16 cellular contexts compared by ENCODE assay signal in genomic region chr17:41553987-41554680, GRCh38. TPM values are rescaled to one million over a fixed set of nuclear protein-coding genes. Genes with fewer than 3 reads are reported as not detected.
A peak's percentile ranks its signal among the peaks of the same experiment; 100 is the strongest.
DNase-seq lines count a peak whose midpoint lies in the region; ATAC-seq, FAIRE-seq and TF ChIP-seq lines count a peak whose summit lies in the region.
"Had no signal": no experiment of that assay in that cellular context is flagged by ENCODE, and none has a peak within 500 bp of the region (broad histone marks: within the 10 kb centered on the region; RNA-seq: fewer than 3 reads in every experiment).

No MANE protein-coding gene starts in this region.

- no TSS peak for BruUV-seq in GM12878 (replicated peaks; lab: Mats Ljungman, UMichigan)

- in situ Hi-C loops in GM12878 (cut with MboI): no loop called here

- ATAC-seq in GM12878: no peak
- ATAC-seq in sciatic nerve: peak; percentile 84
- no peak for ATAC-seq in stimulated activated effector memory CD8-positive, alpha-beta T cell treated with anti-CD3 and anti-CD28 coated beads, Interleukin-12 subunit alpha, Interleukin-12 subunit beta, amount 100 ng/mL, for 72 hours
- ATAC-seq in GM18511 (IDR thresholded peaks at IDR 0.05; ENCODE audit: unreplicated experiment): no peak
- ATAC-seq: stimulated activated naive B cell treated with anti-CD40 and anti-IgM and Interleukin-4, amounts not matched to agents 10 μg/mL and 1 μg/mL and 100 μg/mL, for 72 hours; T-cell had no signal

- intact Hi-C loops in GM12878 (cut with micrococcal nuclease; ENCODE audit: unreplicated experiment) (no loop called here), sciatic nerve (cut with DNase I) (loop anchor here (5.0 kb wide), 1 partner anchor 93 kb away; no protein-coding TSS in a partner anchor)

- H3K4me3 ChIP-seq in GM12878: no peak overlapping the region
- H3K4me3 ChIP-seq: thyroid gland had no signal

- POLR2A ChIA-PET in GM12878 (lab: Charles Lee): no interaction called here

- H3K9me3 Mint-ChIP-seq in stimulated activated effector memory CD8-positive, alpha-beta T cell treated with anti-CD3 and anti-CD28 coated beads, Interleukin-12 subunit alpha, Interleukin-12 subunit beta, amount 100 ng/mL, for 72 hours: no peaks in the 10 kb centered on the region
- H3K9me3 Mint-ChIP-seq: nephron progenitor cell; stimulated activated naive B cell treated with anti-CD40 and anti-IgM and Interleukin-4, amounts not matched to agents 10 μg/mL and 1 μg/mL and 100 μg/mL, for 72 hours; T-cell had no signal

- no peaks in the 10 kb centered on the region for H3K36me3 ChIP-seq in GM12878 (ENCODE audit: control insufficient read depth in 2 of 2, insufficient read depth in 2 of 2, low read length in 1 of 2)
- H3K36me3 ChIP-seq: thyroid gland had no signal

- no peaks in the 10 kb centered on the region for H3K79me2 ChIP-seq in GM12878 (ENCODE audit: control insufficient read depth, insufficient read depth, low read length)

- no peak overlapping the region for H3K4me2 ChIP-seq in GM12878 (ENCODE audit: control insufficient read depth, insufficient read depth)

- RAD21 ChIA-PET in GM12878 (lab: Charles Lee; ENCODE audit: unreplicated experiment): interaction anchor here (0.6 to 1.3 kb wide), 3 partner anchors 9 to 122 kb away, joined by 3 to 4 read pairs (median 3); no protein-coding TSS in a partner anchor

- no peaks in the 10 kb centered on the region for H3K36me3 Mint-ChIP-seq in stimulated activated effector memory CD8-positive, alpha-beta T cell treated with anti-CD3 and anti-CD28 coated beads, Interleukin-12 subunit alpha, Interleukin-12 subunit beta, amount 100 ng/mL, for 72 hours
- H3K36me3 Mint-ChIP-seq: stimulated activated naive B cell treated with anti-CD40 and anti-IgM and Interleukin-4, amounts not matched to agents 10 μg/mL and 1 μg/mL and 100 μg/mL, for 72 hours; T-cell had no signal

- no peak for TF ChIP-seq EP300 in GM12878 (IDR thresholded peaks at IDR 0.05; ENCODE audit: borderline replicate concordance in 1 of 2, control insufficient read depth in 1 of 2, low read depth in 2 of 2, low read length in 2 of 2)

- no peak overlapping the region for H3K9ac ChIP-seq in GM12878 (ENCODE audit: control insufficient read depth, insufficient read depth, low read length)

- no peak for TF ChIP-seq RAD21 in GM12878 (IDR thresholded peaks at IDR 0.05; ENCODE audit: insufficient read depth, low read depth, low read length)

- H3K4me1 Mint-ChIP-seq in stimulated activated effector memory CD8-positive, alpha-beta T cell treated with anti-CD3 and anti-CD28 coated beads, Interleukin-12 subunit alpha, Interleukin-12 subunit beta, amount 100 ng/mL, for 72 hours: peaks cover 13% of the 10 kb centered on the region

- H3K27ac Mint-ChIP-seq in stimulated activated effector memory CD8-positive, alpha-beta T cell treated with anti-CD3 and anti-CD28 coated beads, Interleukin-12 subunit alpha, Interleukin-12 subunit beta, amount 100 ng/mL, for 72 hours: no peak overlapping the region
- H3K27ac Mint-ChIP-seq: nephron progenitor cell; stimulated activated naive B cell treated with anti-CD40 and anti-IgM and Interleukin-4, amounts not matched to agents 10 μg/mL and 1 μg/mL and 100 μg/mL, for 72 hours; T-cell had no signal

- TF ChIP-seq CTCF in GM12878 (IDR thresholded peaks at IDR 0.05 in 2 of 3, conservative IDR thresholded peaks at IDR 0.05 in 1 of 3; ENCODE audit: control insufficient read depth in 2 of 3, extremely low read depth in 1 of 3, insufficient read depth in 1 of 3, low read depth in 3 of 3, low read length in 3 of 3): no peak

- WGBS in GM12878 (ENCODE audit: insufficient coverage, insufficient replicate concordance, low lambda C conversion rate, missing lambda C conversion rate): 34% methylated on average over 8 of the region's 8 CpGs

- DNase-seq in GM12878 (ENCODE audit: low read depth, low spot score): no peak
- DNase-seq in sciatic nerve (ENCODE audit: low spot score): no peak
- no peak for DNase-seq in stimulated activated effector memory CD8-positive, alpha-beta T cell treated with anti-CD3 and anti-CD28 coated beads, Interleukin-12 subunit alpha, Interleukin-12 subunit beta, amount 100 ng/mL, for 72 hours (ENCODE audit: low spot score in 2 of 2)
- DNase-seq: activated naive CD4-positive, alpha-beta T cell treated with anti-CD3 and anti-CD28 coated beads, Interleukin-2, amount 50 U/mL, for 16 hours; COR-L47; foreskin fibroblast; HCEC 1CT; Karpas-422; NCI-H1092 treated with DMSO at 0.1 percent for 48 hours; NCI-H524 treated with DMSO at 0.1 percent for 48 hours; nephron progenitor cell; SHP77; stimulated activated naive B cell treated with anti-CD40 and anti-IgM and Interleukin-4, amounts not matched to agents 10 μg/mL and 1 μg/mL and 100 μg/mL, for 72 hours; T-cell; thyroid gland had no signal

- no peaks in the 10 kb centered on the region for H4K20me1 ChIP-seq in GM12878 (ENCODE audit: control insufficient read depth, insufficient read depth)

- H3K27me3 ChIP-seq in GM12878 (replicated peaks in 1 of 2; ENCODE audit: control insufficient read depth in 2 of 2, insufficient read depth in 2 of 2, low read length in 1 of 2): no peaks in the 10 kb centered on the region; a peak in 1 of 4 replicates
- H3K27me3 ChIP-seq: thyroid gland had no signal

- H3K4me3 Mint-ChIP-seq in stimulated activated effector memory CD8-positive, alpha-beta T cell treated with anti-CD3 and anti-CD28 coated beads, Interleukin-12 subunit alpha, Interleukin-12 subunit beta, amount 100 ng/mL, for 72 hours: no peak overlapping the region
- H3K4me3 Mint-ChIP-seq: nephron progenitor cell; stimulated activated naive B cell treated with anti-CD40 and anti-IgM and Interleukin-4, amounts not matched to agents 10 μg/mL and 1 μg/mL and 100 μg/mL, for 72 hours; T-cell had no signal

- FAIRE-seq in GM12878 (lab: Jason Lieb, UNC): no peak

- H3K9me3 ChIP-seq in GM12878 (replicated peaks; ENCODE audit: control insufficient read depth, insufficient read depth, low read length): no peaks in the 10 kb centered on the region
- H3K9me3 ChIP-seq: thyroid gland had no signal

- TF ChIP-seq POLR2A in GM12878 (IDR thresholded peaks at IDR 0.05; ENCODE audit: low read depth, low read length): no peak

- no peaks in the 10 kb centered on the region for H3K4me1 ChIP-seq in GM12878 (ENCODE audit: control insufficient read depth, insufficient read depth, low read length)

- CTCF ChIA-PET in GM12878 (lab: Yijun Ruan, JAX): interaction anchor here (0.7 to 6.3 kb wide), 2 partner anchors 94 to 110 kb away, joined by 3 to 146 read pairs; no protein-coding TSS in a partner anchor

- H3K27ac ChIP-seq in GM12878 (ENCODE audit: control insufficient read depth, insufficient read depth): no peak overlapping the region
- H3K27ac ChIP-seq: thyroid gland had no signal

- no peak overlapping the region for H2AFZ ChIP-seq in GM12878 (ENCODE audit: control insufficient read depth, low read depth, low read length)

- SMC1A ChIA-PET in GM12878 (lab: Charles Lee; ENCODE audit: uncharacterized antibody, unreplicated experiment): interaction anchor here (0.7 to 1.2 kb wide), 2 partner anchors 109 to 1173 kb away, joined by 3 read pairs; no protein-coding TSS in a partner anchor

RNA-seq across cellular contexts. Expression of gene KRT9, which starts 17.7 kb away (rescaled TPM):
- not detected in 2 replicates for total RNA-seq in GM12878 (2013; cell fraction: nucleolus; rRNA removed)
- total RNA-seq in GM12878 (2014; rRNA removed) (not detected in 2 replicates), GM12878 (2014; rRNA removed; fragmentation: Illumina TruSeq; extraction: Trizol) (not detected in 2 replicates), GM12878 (2021) (not detected in 2 replicates), sciatic nerve (not detected)
- not detected for polyA plus RNA-seq in GM12878 (2011; ENCODE audit: low read depth)
- polyA plus RNA-seq in GM12878 (2011; rRNA removed) (not detected in 2 replicates), GM12878 (2014; fragmentation: Illumina TruSeq; extraction: Trizol) (not detected in 2 replicates), GM12878 (2014; fragmentation: Nextera tagmentation; extraction: Ambion mirVana) (not detected), GM12878 (2014; rRNA removed) (not detected in 2 replicates), GM12878 (2016; fragmentation: Nextera tagmentation; extraction: Ambion mirVana) (not detected)
- polyA plus RNA-seq in GM12878 (2011; cell fraction: cytosol; rRNA removed): not detected in 2 replicates
- not detected in 2 replicates for polyA plus RNA-seq in GM12878 (2011; cell fraction: nucleus; rRNA removed)
- not detected in 2 replicates for polyA plus RNA-seq in GM12878 (2012)
- polyA minus RNA-seq in GM12878 (2011; rRNA and poly(A)+ RNA removed): not detected in 2 replicates
- not detected in 2 replicates for polyA minus RNA-seq in GM12878 (2011; cell fraction: cytosol; rRNA and poly(A)+ RNA removed)
- polyA minus RNA-seq in GM12878 (2011; cell fraction: nucleus; rRNA and poly(A)+ RNA removed): not detected in 2 replicates
- total RNA-seq: T-cell, thyroid gland had no signal

RNA-seq across cellular contexts. Expression of gene KRT19, which starts 26.0 kb away (rescaled TPM):
- total RNA-seq in GM12878 (2013; cell fraction: nucleolus; rRNA removed): not detected in 2 replicates
- not detected in 2 replicates for total RNA-seq in GM12878 (2014; rRNA removed)
- not detected in 2 replicates for total RNA-seq in GM12878 (2014; rRNA removed; fragmentation: Illumina TruSeq; extraction: Trizol)
- total RNA-seq in GM12878 (2021): 1.7 and 2.0 TPM in 2 replicates
- polyA plus RNA-seq in GM12878 (2011; ENCODE audit: low read depth): not detected
- polyA plus RNA-seq in GM12878 (2011; rRNA removed): not detected in 2 replicates
- 0.08 TPM in 1 of 2 replicates, not detected in the other for polyA plus RNA-seq in GM12878 (2011; cell fraction: cytosol; rRNA removed)
- 0.34 TPM in 1 of 2 replicates, not detected in the other for polyA plus RNA-seq in GM12878 (2011; cell fraction: nucleus; rRNA removed)
- 0.10 TPM in 1 of 2 replicates, not detected in the other for polyA plus RNA-seq in GM12878 (2012)
- not detected in 2 replicates for polyA plus RNA-seq in GM12878 (2014; fragmentation: Illumina TruSeq; extraction: Trizol)
- polyA plus RNA-seq in GM12878 (2014; fragmentation: Nextera tagmentation; extraction: Ambion mirVana): not detected
- polyA plus RNA-seq in GM12878 (2014; rRNA removed): not detected in 2 replicates
- polyA plus RNA-seq in GM12878 (2016; fragmentation: Nextera tagmentation; extraction: Ambion mirVana): under 1 TPM in 1 of 2 experiments, not detected in 1; 0.19 TPM
- not detected in 2 replicates for polyA minus RNA-seq in GM12878 (2011; rRNA and poly(A)+ RNA removed)
- 1.1 and 1.2 TPM in 2 replicates for polyA minus RNA-seq in GM12878 (2011; cell fraction: cytosol; rRNA and poly(A)+ RNA removed)
- 0.38 TPM in 1 of 2 replicates, not detected in the other for polyA minus RNA-seq in GM12878 (2011; cell fraction: nucleus; rRNA and poly(A)+ RNA removed)
- 94.1 TPM for total RNA-seq in sciatic nerve

RNA-seq across cellular contexts. Expression of gene KRT14, which starts 32.6 kb away (rescaled TPM):
- total RNA-seq in GM12878 (2013; cell fraction: nucleolus; rRNA removed): not detected in 2 replicates
- total RNA-seq in GM12878 (2014; rRNA removed) (not detected in 2 replicates), GM12878 (2014; rRNA removed; fragmentation: Illumina TruSeq; extraction: Trizol) (not detected in 2 replicates), GM12878 (2021) (not detected in 2 replicates), sciatic nerve (82.1 TPM)
- polyA plus RNA-seq in GM12878 (2011; ENCODE audit: low read depth): not detected
- polyA plus RNA-seq in GM12878 (2011; rRNA removed) (0.17 and 1.5 TPM in 2 replicates), GM12878 (2014; fragmentation: Illumina TruSeq; extraction: Trizol) (not detected in 2 replicates), GM12878 (2014; fragmentation: Nextera tagmentation; extraction: Ambion mirVana) (not detected), GM12878 (2014; rRNA removed) (not detected in 2 replicates), GM12878 (2016; fragmentation: Nextera tagmentation; extraction: Ambion mirVana) (not detected)
- 0.39 TPM in 1 of 2 replicates, not detected in the other for polyA plus RNA-seq in GM12878 (2011; cell fraction: cytosol; rRNA removed)
- polyA plus RNA-seq in GM12878 (2011; cell fraction: nucleus; rRNA removed): not detected in 2 replicates
- polyA plus RNA-seq in GM12878 (2012): not detected in 2 replicates
- polyA minus RNA-seq in GM12878 (2011; rRNA and poly(A)+ RNA removed): 0.46 and 0.51 TPM in 2 replicates
- not detected in 2 replicates for polyA minus RNA-seq in GM12878 (2011; cell fraction: cytosol; rRNA and poly(A)+ RNA removed)
- not detected in 2 replicates for polyA minus RNA-seq in GM12878 (2011; cell fraction: nucleus; rRNA and poly(A)+ RNA removed)
- total RNA-seq: T-cell had no signal

RNA-seq across cellular contexts. Expression of gene KRT15, which starts 35.4 kb away (rescaled TPM):
- total RNA-seq in GM12878 (2013; cell fraction: nucleolus; rRNA removed): not detected in 2 replicates
- 0.06 TPM in 1 of 2 replicates, not detected in the other for total RNA-seq in GM12878 (2014; rRNA removed)
- not detected in 2 replicates for total RNA-seq in GM12878 (2014; rRNA removed; fragmentation: Illumina TruSeq; extraction: Trizol)
- not detected in 2 replicates for total RNA-seq in GM12878 (2021)
- not detected for polyA plus RNA-seq in GM12878 (2011; ENCODE audit: low read depth)
- not detected in 2 replicates for polyA plus RNA-seq in GM12878 (2011; rRNA removed)
- polyA plus RNA-seq in GM12878 (2011; cell fraction: cytosol; rRNA removed): not detected in 2 replicates
- not detected in 2 replicates for polyA plus RNA-seq in GM12878 (2011; cell fraction: nucleus; rRNA removed)
- not detected in 2 replicates for polyA plus RNA-seq in GM12878 (2012)
- polyA plus RNA-seq in GM12878 (2014; fragmentation: Illumina TruSeq; extraction: Trizol): not detected in 2 replicates
- not detected for polyA plus RNA-seq in GM12878 (2014; fragmentation: Nextera tagmentation; extraction: Ambion mirVana)
- polyA plus RNA-seq in GM12878 (2014; rRNA removed): 0.17 TPM in 1 of 2 replicates, not detected in the other
- polyA plus RNA-seq in GM12878 (2016; fragmentation: Nextera tagmentation; extraction: Ambion mirVana): not detected
- polyA minus RNA-seq in GM12878 (2011; rRNA and poly(A)+ RNA removed): not detected in 2 replicates
- not detected in 2 replicates for polyA minus RNA-seq in GM12878 (2011; cell fraction: cytosol; rRNA and poly(A)+ RNA removed)
- polyA minus RNA-seq in GM12878 (2011; cell fraction: nucleus; rRNA and poly(A)+ RNA removed): not detected in 2 replicates
- 0.36 TPM for total RNA-seq in sciatic nerve

RNA-seq across cellular contexts. Expression of gene KRT13, which starts 48.7 kb away (rescaled TPM):
- not detected in 2 replicates for total RNA-seq in GM12878 (2013; cell fraction: nucleolus; rRNA removed)
- not detected in 2 replicates for total RNA-seq in GM12878 (2014; rRNA removed)
- total RNA-seq in GM12878 (2014; rRNA removed; fragmentation: Illumina TruSeq; extraction: Trizol): not detected in 2 replicates
- not detected in 2 replicates for total RNA-seq in GM12878 (2021)
- not detected for polyA plus RNA-seq in GM12878 (2011; ENCODE audit: low read depth)
- polyA plus RNA-seq in GM12878 (2011; rRNA removed): not detected in 2 replicates
- polyA plus RNA-seq in GM12878 (2011; cell fraction: cytosol; rRNA removed): not detected in 2 replicates
- not detected in 2 replicates for polyA plus RNA-seq in GM12878 (2011; cell fraction: nucleus; rRNA removed)
- not detected in 2 replicates for polyA plus RNA-seq in GM12878 (2012)
- not detected in 2 replicates for polyA plus RNA-seq in GM12878 (2014; fragmentation: Illumina TruSeq; extraction: Trizol)
- not detected for polyA plus RNA-seq in GM12878 (2014; fragmentation: Nextera tagmentation; extraction: Ambion mirVana)
- not detected in 2 replicates for polyA plus RNA-seq in GM12878 (2014; rRNA removed)
- not detected for polyA plus RNA-seq in GM12878 (2016; fragmentation: Nextera tagmentation; extraction: Ambion mirVana)
- not detected in 2 replicates for polyA minus RNA-seq in GM12878 (2011; rRNA and poly(A)+ RNA removed)
- polyA minus RNA-seq in GM12878 (2011; cell fraction: cytosol; rRNA and poly(A)+ RNA removed): not detected in 2 replicates
- polyA minus RNA-seq in GM12878 (2011; cell fraction: nucleus; rRNA and poly(A)+ RNA removed): not detected in 2 replicates
- total RNA-seq in sciatic nerve: 0.62 TPM
- total RNA-seq: T-cell had no signal

Comparison
In these comparisons a context has a peak if more than half of its experiments do, and no peak if none do; other contexts are left out.
1. RNA of gene KRT19, which starts 26.0 kb away (total RNA-seq): 94.1 TPM in sciatic nerve (single experiment); 1.7 to 2.0 TPM in GM12878; every median in the first group is over 10 times any median in the second.
2. RNA of gene KRT14, which starts 32.6 kb away (total RNA-seq): 82.1 TPM in sciatic nerve (single experiment); not detected in GM12878; every median in the first group is over 10 times any median in the second.